Comparison of ENCODE assay signal across 8 cellular contexts in genomic region chr12:49092086-49092815, GRCh38. TPM values are rescaled to one million over a fixed set of nuclear protein-coding genes. Genes with fewer than 3 reads are reported as not detected.
DNase-seq lines count a peak whose midpoint lies in the region; ATAC-seq and TF ChIP-seq lines count a peak whose summit lies in the region.

No MANE protein-coding gene starts in this region.

- intact Hi-C loops in ascending aorta (cut with DNase I): no loop called here

- peak; percentile 70 for DNase-seq in AG08396 (ENCODE audit: low spot score)
- peak; percentile 77 for DNase-seq in SW480 (ENCODE audit: low spot score)
- DNase-seq in ascending aorta (ENCODE audit: low spot score in 2 of 2): no peak
- peak; percentile 76 for DNase-seq in iPS-NIHi11 (ENCODE audit: low spot score)
- DNase-seq in stimulated activated CD4-positive, alpha-beta T cell treated with anti-CD3 and anti-CD28 coated beads, Interleukin-2, amount 100 ng/mL, for 4 hours (ENCODE audit: low read depth): peak; percentile 67
- DNase-seq in NCI-H345 (lab: John Stamatoyannopoulos, UW): no peak

- no peak for ATAC-seq in GM21381 (IDR thresholded peaks at IDR 0.05; ENCODE audit: unreplicated experiment)

- no peaks in the 10 kb centered on the region for H3K9me3 ChIP-seq in HEK293 (ENCODE audit: control insufficient read depth, insufficient read depth, low read depth, low read length)
- H3K9me3 ChIP-seq in ascending aorta: no peaks in the 10 kb centered on the region

- H3K27me3 ChIP-seq in ascending aorta: peaks cover 10% of the 10 kb centered on the region

- TF ChIP-seq CTCF in HEK293 (tag by site-specific recombination; IDR thresholded peaks at IDR 0.05) (peak; percentile 63), ascending aorta (IDR thresholded peaks at IDR 0.05) (peak in 2 of 3 experiments; percentile 16 to 19)

- H3K36me3 ChIP-seq in HEK293 (ENCODE audit: control insufficient read depth in 2 of 2, insufficient read depth in 1 of 2, low read length in 2 of 2): peaks cover 3 to 19% of the 10 kb centered on the region in 2 experiments; a peak in 1 of 3 replicates
- peaks cover 8 to 10% of the 10 kb centered on the region in 2 donors for H3K36me3 ChIP-seq in ascending aorta

- CTCF ChIA-PET in HEK293 (lab: Yijun Ruan, JAX): interaction anchor here (0.6 to 5.0 kb wide), 27 partner anchors 9 to 597 kb away, joined by 3 to 74 read pairs (median 4); partner anchors contain the start of genes LMBR1L and RHEBL1

- H3K4me3 ChIP-seq in HEK293 (ENCODE audit: low read depth, low read length) (peak overlapping the region; percentile 26), ascending aorta (peak overlapping the region; percentile 16 to 46)

- POLR2A ChIA-PET in HEK293 (lab: Yijun Ruan, JAX): interaction anchor here (0.7 to 4.8 kb wide), 8 partner anchors 15 to 39 kb away, joined by 3 to 28 read pairs (median 4); partner anchors contain the start of genes LMBR1L, RHEBL1 and TUBA1B

- H3K27ac ChIP-seq in HEK293 (ENCODE audit: extremely low read depth, low read depth, low read length): no peak overlapping the region
- H3K27ac ChIP-seq in ascending aorta: no peak overlapping the region

- H3K4me1 ChIP-seq in HEK293 (ENCODE audit: control insufficient read depth, insufficient read depth, low read length) (no peaks in the 10 kb centered on the region), ascending aorta (peaks cover 16 to 33% of the 10 kb centered on the region in 2 donors)

TF ChIP-seq in HEK293, 187 proteins besides CTCF, POLR2A, EP300 and RAD21 (continues in another document):
- TF ChIP-seq ZNF398 (tag by site-specific recombination; IDR thresholded peaks at IDR 0.05): peak; percentile 61
- TF ChIP-seq ZBTB17 (tag by site-specific recombination; IDR thresholded peaks at IDR 0.05): peak; percentile 75
- TF ChIP-seq ZNF280D (tag by site-specific recombination; IDR thresholded peaks at IDR 0.05): no peak
- TF ChIP-seq ZNF16 (tag by site-specific recombination; IDR thresholded peaks at IDR 0.05; ENCODE audit: low read depth): no peak
- TF ChIP-seq ZNF692 (tag by site-specific recombination; IDR thresholded peaks at IDR 0.05): no peak
- no peak; the same call in 1 of the 2 replicates for TF ChIP-seq PBX3 (CRISPR knock-in tag; IDR thresholded peaks at IDR 0.05)
- no peak for TF ChIP-seq KLF7 (tag by site-specific recombination; IDR thresholded peaks at IDR 0.05; ENCODE audit: borderline replicate concordance)
- TF ChIP-seq ZNF23 (tag by site-specific recombination; IDR thresholded peaks at IDR 0.05; ENCODE audit: borderline replicate concordance): no peak
- TF ChIP-seq ZNF768 (tag by site-specific recombination; IDR thresholded peaks at IDR 0.05): no peak
- TF ChIP-seq ZBTB10 (tag by site-specific recombination; IDR thresholded peaks at IDR 0.05): no peak
- no peak for TF ChIP-seq ZNF555 (tag by site-specific recombination; conservative IDR thresholded peaks at IDR 0.05)
- peak; percentile 33; the same call in 1 of the 2 replicates for TF ChIP-seq GLIS2 (tag by site-specific recombination; IDR thresholded peaks at IDR 0.05)
- TF ChIP-seq ZNF404 (tag by site-specific recombination; IDR thresholded peaks at IDR 0.05): no peak
- no peak for TF ChIP-seq ZNF645 (tag by site-specific recombination; IDR thresholded peaks at IDR 0.05)
- TF ChIP-seq ZNF394 (tag by site-specific recombination; IDR thresholded peaks at IDR 0.05; ENCODE audit: borderline replicate concordance): peak; percentile 59; the same call in 1 of the 2 replicates
- TF ChIP-seq REPIN1 (tag by site-specific recombination; IDR thresholded peaks at IDR 0.05; ENCODE audit: low read depth): no peak
- TF ChIP-seq ZNF140 (tag by site-specific recombination; IDR thresholded peaks at IDR 0.05): no peak

RNA-seq across cellular contexts. Expression of gene DHH, which starts 2.4 kb away (rescaled TPM):
- total RNA-seq in ascending aorta: 31.5 TPM

RNA-seq across cellular contexts. Expression of gene LMBR1L, which starts 18.4 kb away (rescaled TPM):
- total RNA-seq in ascending aorta: 74.2 TPM

RNA-seq across cellular contexts. Expression of gene RHEBL1, which starts 22.5 kb away (rescaled TPM):
- total RNA-seq in ascending aorta: not detected

RNA-seq across cellular contexts. Expression of gene KMT2D, which starts 31.7 kb away (rescaled TPM):
- total RNA-seq in ascending aorta: 106 TPM

RNA-seq across cellular contexts. Expression of gene TUBA1B, which starts 38.9 kb away (rescaled TPM):
- 1,333 TPM for total RNA-seq in ascending aorta

Comparison
In these comparisons a context has a peak if more than half of its experiments do, and no peak if none do; other contexts are left out.
1. DNase-seq: peak in AG08396 (single experiment), SW480 (single experiment), iPS-NIHi11 (single experiment) and stimulated activated CD4-positive, alpha-beta T cell treated with anti-CD3 and anti-CD28 coated beads, Interleukin-2, amount 100 ng/mL, for 4 hours (single experiment); none in ascending aorta (0 of 2) and NCI-H345 (single experiment).